In genomic region chr12:86838709-86839108, GRCh38 we compare ENCODE assay signal across 2 cellular contexts.
TF ChIP-seq lines count a peak whose summit lies in the region.

No MANE protein-coding gene starts in this region.

TF ChIP-seq in SK-N-SH, 30 proteins besides CTCF, POLR2A, EP300 and RAD21 (continued from another document):
- TF ChIP-seq MAX (IDR thresholded peaks at IDR 0.05; ENCODE audit: low read depth) (no peak), MEF2A (IDR thresholded peaks at IDR 0.05; ENCODE audit: borderline replicate concordance, low read depth) (no peak), YY1 (IDR thresholded peaks at IDR 0.05; ENCODE audit: low read depth) (no peak), GATA2 (CRISPR knock-in tag; IDR thresholded peaks at IDR 0.05) (no peak), SIN3A (IDR thresholded peaks at IDR 0.05; ENCODE audit: borderline replicate concordance, low read depth, low read length) (no peak), TAF1 (IDR thresholded peaks at IDR 0.05; ENCODE audit: borderline replicate concordance, low read depth, low read length) (no peak), JUND (IDR thresholded peaks at IDR 0.05) (no peak)
TF ChIP-seq in SK-N-SH: peak in this region for 0.

TF ChIP-seq in SK-N-SH treated with all-trans-retinoic acid at 6 μM for 48 hours, 23 proteins besides CTCF, POLR2A, EP300 and RAD21 (continued from another document):
- TF ChIP-seq POU6F1 (CRISPR knock-in tag; IDR thresholded peaks at IDR 0.05; ENCODE audit: borderline replicate concordance, low read depth) (no peak), ZNF8 (CRISPR knock-in tag; IDR thresholded peaks at IDR 0.05) (no peak), CSDC2 (CRISPR knock-in tag; IDR thresholded peaks at IDR 0.05) (no peak), BACH2 (CRISPR knock-in tag; IDR thresholded peaks at IDR 0.05; ENCODE audit: borderline replicate concordance) (no peak), PPARA (CRISPR knock-in tag; IDR thresholded peaks at IDR 0.05; ENCODE audit: borderline replicate concordance) (no peak)
